8 cellular contexts compared by ENCODE assay signal in genomic region chr10:69125554-69125953, GRCh38. TPM values are rescaled to one million over a fixed set of nuclear protein-coding genes. Genes with fewer than 3 reads are reported as not detected.
DNase-seq lines count a peak whose midpoint lies in the region; ATAC-seq and TF ChIP-seq lines count a peak whose summit lies in the region.

No MANE protein-coding gene starts in this region.

- H3K27ac Mint-ChIP-seq in activated naive CD4-positive, alpha-beta T cell treated with anti-CD3 and anti-CD28 coated beads, Interleukin-2, amount 50 U/mL, for 24 hours, result no peak overlapping the region
- H3K27ac Mint-ChIP-seq in activated naive CD8-positive, alpha-beta T cell treated with anti-CD3 and anti-CD28 coated beads, Interleukin-2, amount 10 ng/mL, durations not matched to agents 7 days and 5 days, result no peak overlapping the region

- no peaks in the 10 kb centered on the region for H3K27me3 Mint-ChIP-seq in activated naive CD4-positive, alpha-beta T cell treated with anti-CD3 and anti-CD28 coated beads, Interleukin-2, amount 50 U/mL, for 24 hours
- peaks cover 3% of the 10 kb centered on the region for H3K27me3 Mint-ChIP-seq in activated naive CD8-positive, alpha-beta T cell treated with anti-CD3 and anti-CD28 coated beads, Interleukin-2, amount 10 ng/mL, durations not matched to agents 7 days and 5 days

- H3K4me1 ChIP-seq in iPS-20b (ENCODE audit: insufficient read depth, low read length) (no peaks in the 10 kb centered on the region; the same call in 1 of the 2 replicates), tibial artery (peaks cover 0 to 24% (median 18%) of the 10 kb centered on the region in 4 donors)

- H3K4me3 ChIP-seq in iPS-20b (ENCODE audit: low read length), result peak overlapping the region; percentile 99
- peak overlapping the region; percentile 71 to 93 for H3K4me3 ChIP-seq in tibial artery

- H3K9me3 ChIP-seq in iPS-20b (ENCODE audit: insufficient read depth, low read depth, low read length), result no peaks in the 10 kb centered on the region
- H3K9me3 ChIP-seq in tibial artery, result no peaks in the 10 kb centered on the region

- H3K4me3 Mint-ChIP-seq in activated naive CD4-positive, alpha-beta T cell treated with anti-CD3 and anti-CD28 coated beads, Interleukin-2, amount 50 U/mL, for 24 hours, result peak overlapping the region; percentile 93
- H3K4me3 Mint-ChIP-seq in activated naive CD8-positive, alpha-beta T cell treated with anti-CD3 and anti-CD28 coated beads, Interleukin-2, amount 10 ng/mL, durations not matched to agents 7 days and 5 days, result peak overlapping the region; percentile 99

- no peak for DNase-seq in activated naive CD4-positive, alpha-beta T cell treated with Interleukin-2 at 50 U/mL for 16 hours
- no peak for DNase-seq in activated naive CD8-positive, alpha-beta T cell treated with anti-CD3 and anti-CD28 coated beads, Interleukin-2, amount 10 ng/mL, durations not matched to agents 7 days and 5 days
- no peak for DNase-seq in tibial artery
- no peak for DNase-seq in NCI-H128 (lab: John Stamatoyannopoulos, UW; ENCODE audit: unreplicated experiment)

- no peak for TF ChIP-seq CTCF in tibial artery (IDR thresholded peaks at IDR 0.05)

- POLR2A ChIA-PET in activated naive CD8-positive, alpha-beta T cell treated with anti-CD3 and anti-CD28 coated beads, Interleukin-2, amount 10 ng/mL, durations not matched to agents 7 days and 5 days (lab: Charles Lee), result interaction anchor here (0.7 to 1.3 kb wide), 5 partner anchors 9 to 167 kb away, joined by 3 to 4 read pairs (median 3); no protein-coding TSS in a partner anchor

- no peak overlapping the region for H3K27ac ChIP-seq in iPS-20b (ENCODE audit: low read length)
- H3K27ac ChIP-seq in tibial artery, result peak overlapping the region in 1 of 2 donors; percentile 98

- H3K9me3 Mint-ChIP-seq in activated naive CD4-positive, alpha-beta T cell treated with anti-CD3 and anti-CD28 coated beads, Interleukin-2, amount 50 U/mL, for 24 hours, result no peaks in the 10 kb centered on the region
- no peaks in the 10 kb centered on the region for H3K9me3 Mint-ChIP-seq in activated naive CD8-positive, alpha-beta T cell treated with anti-CD3 and anti-CD28 coated beads, Interleukin-2, amount 10 ng/mL, durations not matched to agents 7 days and 5 days

- H3K4me1 Mint-ChIP-seq in activated naive CD4-positive, alpha-beta T cell treated with anti-CD3 and anti-CD28 coated beads, Interleukin-2, amount 50 U/mL, for 24 hours, result peaks cover 46% of the 10 kb centered on the region
- H3K4me1 Mint-ChIP-seq in activated naive CD8-positive, alpha-beta T cell treated with anti-CD3 and anti-CD28 coated beads, Interleukin-2, amount 10 ng/mL, durations not matched to agents 7 days and 5 days, result peaks cover 26% of the 10 kb centered on the region

- no peak for ATAC-seq in activated naive CD8-positive, alpha-beta T cell treated with anti-CD3 and anti-CD28 coated beads, Interleukin-2, amount 10 ng/mL, durations not matched to agents 7 days and 5 days (ENCODE audit: low read depth)
- ATAC-seq in GM21737 (IDR thresholded peaks at IDR 0.05; ENCODE audit: unreplicated experiment), result no peak
- ATAC-seq in GM21381 (IDR thresholded peaks at IDR 0.05; ENCODE audit: unreplicated experiment), result no peak

- H3K27me3 ChIP-seq in iPS-20b (ENCODE audit: insufficient read depth, low read length) (no peaks in the 10 kb centered on the region), tibial artery (no peaks in the 10 kb centered on the region)

- H3K36me3 Mint-ChIP-seq in activated naive CD4-positive, alpha-beta T cell treated with anti-CD3 and anti-CD28 coated beads, Interleukin-2, amount 50 U/mL, for 24 hours, result no peaks in the 10 kb centered on the region
- peaks cover 3% of the 10 kb centered on the region for H3K36me3 Mint-ChIP-seq in activated naive CD8-positive, alpha-beta T cell treated with anti-CD3 and anti-CD28 coated beads, Interleukin-2, amount 10 ng/mL, durations not matched to agents 7 days and 5 days

- peak overlapping the region; percentile 83; the same call in 1 of the 2 replicates for H3K9ac ChIP-seq in iPS-20b (ENCODE audit: low read depth, low read length)

- H3K36me3 ChIP-seq in iPS-20b (ENCODE audit: insufficient read depth, low read depth, low read length) (no peaks in the 10 kb centered on the region), tibial artery (no peaks in the 10 kb centered on the region)

- intact Hi-C loops in tibial artery (cut with DNase I; ENCODE audit: low total_unique reads), result no loop called here

RNA-seq across cellular contexts. Expression of gene VPS26A, which starts 1.6 kb away (rescaled TPM):
- total RNA-seq in activated naive CD8-positive, alpha-beta T cell treated with anti-CD3 and anti-CD28 coated beads, Interleukin-2, amount 10 ng/mL, durations not matched to agents 7 days and 5 days, result 10 to 100 TPM; 46.7 to 49.7 TPM

RNA-seq across cellular contexts. Expression of gene SRGN, which starts 37.7 kb away (rescaled TPM):
- 100 to 1,000 TPM; 162 to 167 TPM for total RNA-seq in activated naive CD8-positive, alpha-beta T cell treated with anti-CD3 and anti-CD28 coated beads, Interleukin-2, amount 10 ng/mL, durations not matched to agents 7 days and 5 days

RNA-seq across cellular contexts. Expression of gene SUPV3L1, which starts 54.5 kb away (rescaled TPM):
- 10 to 100 TPM; 35.6 to 38.3 TPM for total RNA-seq in activated naive CD8-positive, alpha-beta T cell treated with anti-CD3 and anti-CD28 coated beads, Interleukin-2, amount 10 ng/mL, durations not matched to agents 7 days and 5 days
